ENCODE assay signal across 9 cellular contexts in the genomic region with DNA sequence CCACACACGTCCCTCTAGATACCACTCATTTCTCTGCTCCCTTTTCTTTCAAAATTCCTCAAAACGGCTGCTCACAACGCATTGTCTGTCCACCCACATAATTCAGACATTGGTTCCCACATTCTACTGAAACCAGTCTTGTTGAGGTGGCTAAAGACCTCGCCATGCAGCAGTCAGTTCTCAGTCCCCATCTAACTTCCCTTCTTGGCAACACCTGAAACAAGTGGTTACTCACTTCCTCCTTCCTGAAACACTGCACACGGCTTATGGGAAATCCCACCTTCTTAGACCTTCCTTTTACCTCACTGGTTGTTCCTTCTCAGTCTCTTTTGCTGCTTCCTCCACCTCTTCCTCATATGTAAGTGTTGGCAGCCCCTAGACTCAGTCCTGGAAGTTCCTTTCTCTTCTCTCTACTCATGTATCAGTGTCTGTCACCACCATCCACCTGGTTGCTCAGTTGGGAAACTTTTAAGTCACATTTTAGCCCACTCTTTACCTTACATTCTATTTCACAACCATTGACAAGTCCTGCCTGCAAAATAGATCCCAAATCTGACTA.
DNase-seq lines count a peak whose midpoint lies in the region; ATAC-seq and FAIRE-seq lines count a peak whose summit lies in the region.
"Had no signal": no experiment of that assay in that cellular context is flagged by ENCODE, and none has a peak within 500 bp of the region (broad histone marks: within the 10 kb centered on the region; RNA-seq: fewer than 3 reads in every experiment).

No MANE protein-coding gene starts in this region.

- H3K36me3 Mint-ChIP-seq in activated naive CD4-positive, alpha-beta T cell treated with anti-CD3 and anti-CD28 coated beads, Interleukin-2, amount 10 ng/mL, durations not matched to agents 7 days and 5 days, result peaks cover 12% of the 10 kb centered on the region
- H3K36me3 Mint-ChIP-seq in stimulated activated memory B cell treated with anti-CD40 and anti-IgM and Interleukin-4, amounts not matched to agents 10 μg/mL and 1 μg/mL and 100 μg/mL, for 72 hours, result peaks cover 23% of the 10 kb centered on the region

- WGBS in small intestine, 3 donors, result 70 to 81% (median 70%) methylated on average over 5 of the region's 5 CpGs

- peak overlapping the region; percentile 50 for H3K27ac Mint-ChIP-seq in activated naive CD4-positive, alpha-beta T cell treated with anti-CD3 and anti-CD28 coated beads, Interleukin-2, amount 10 ng/mL, durations not matched to agents 7 days and 5 days
- H3K27ac Mint-ChIP-seq in stimulated activated memory B cell treated with anti-CD40 and anti-IgM and Interleukin-4, amounts not matched to agents 10 μg/mL and 1 μg/mL and 100 μg/mL, for 72 hours, result peak overlapping the region; percentile 22

- peaks cover 30% of the 10 kb centered on the region for H3K9me3 Mint-ChIP-seq in activated naive CD4-positive, alpha-beta T cell treated with anti-CD3 and anti-CD28 coated beads, Interleukin-2, amount 10 ng/mL, durations not matched to agents 7 days and 5 days
- H3K9me3 Mint-ChIP-seq in stimulated activated memory B cell treated with anti-CD40 and anti-IgM and Interleukin-4, amounts not matched to agents 10 μg/mL and 1 μg/mL and 100 μg/mL, for 72 hours, result peaks cover 25% of the 10 kb centered on the region

- no peaks in the 10 kb centered on the region for H3K27me3 ChIP-seq in small intestine (ENCODE audit: control insufficient read depth in 2 of 2, insufficient read depth in 2 of 2, low read length in 2 of 2)

- no peak for FAIRE-seq in small intestine (lab: Jason Lieb, UNC)

- no peak overlapping the region for H3K27ac ChIP-seq in small intestine (ENCODE audit: low read depth in 1 of 2, low read length in 1 of 2)

- no peaks in the 10 kb centered on the region for H3K9me3 ChIP-seq in small intestine (ENCODE audit: control insufficient read depth, low read depth)

- no peaks in the 10 kb centered on the region for H3K36me3 ChIP-seq in small intestine (ENCODE audit: control insufficient read depth in 2 of 2, insufficient read depth in 2 of 2, low read length in 2 of 2)

- H3K27me3 Mint-ChIP-seq in activated naive CD4-positive, alpha-beta T cell treated with anti-CD3 and anti-CD28 coated beads, Interleukin-2, amount 10 ng/mL, durations not matched to agents 7 days and 5 days, result no peaks in the 10 kb centered on the region
- no peaks in the 10 kb centered on the region for H3K27me3 Mint-ChIP-seq in stimulated activated memory B cell treated with anti-CD40 and anti-IgM and Interleukin-4, amounts not matched to agents 10 μg/mL and 1 μg/mL and 100 μg/mL, for 72 hours

- DNase-seq in activated naive CD4-positive, alpha-beta T cell treated with anti-CD3 and anti-CD28 coated beads, Interleukin-2, amount 10 ng/mL, durations not matched to agents 7 days and 5 days, result no peak
- no peak for DNase-seq in activated naive CD4-positive, alpha-beta T cell treated with anti-CD3 and anti-CD28 coated beads, Interleukin-2, amount 50 U/mL, for 16 hours
- DNase-seq in NAMALWA (ENCODE audit: low spot score) (peak; percentile 6), NCI-H2196 (lab: John Stamatoyannopoulos, UW; ENCODE audit: unreplicated experiment) (no peak), small intestine (no peak), NCI-H187 treated with DMSO at 0.1 percent for 48 hours (lab: John Stamatoyannopoulos, UW) (no peak)
- DNase-seq: hypothalamus had no signal

- CTCF ChIA-PET in activated naive CD4-positive, alpha-beta T cell treated with anti-CD3 and anti-CD28 coated beads, Interleukin-2, amount 10 ng/mL, durations not matched to agents 7 days and 5 days (lab: Charles Lee), result no interaction called here

- H3K4me1 ChIP-seq in small intestine (ENCODE audit: control insufficient read depth in 2 of 2, insufficient read depth in 1 of 2, low read depth in 1 of 2, low read length in 1 of 2), result no peaks in the 10 kb centered on the region

- H3K4me3 ChIP-seq in small intestine (ENCODE audit: low read depth in 1 of 2, low read length in 2 of 2), result no peak overlapping the region

- H3K4me3 Mint-ChIP-seq in activated naive CD4-positive, alpha-beta T cell treated with anti-CD3 and anti-CD28 coated beads, Interleukin-2, amount 10 ng/mL, durations not matched to agents 7 days and 5 days, result no peak overlapping the region
- H3K4me3 Mint-ChIP-seq in stimulated activated memory B cell treated with anti-CD40 and anti-IgM and Interleukin-4, amounts not matched to agents 10 μg/mL and 1 μg/mL and 100 μg/mL, for 72 hours, result peak overlapping the region; percentile 15

- peak; percentile 97 for ATAC-seq in HG02798 (IDR thresholded peaks at IDR 0.05; ENCODE audit: poor library complexity, unreplicated experiment)
- ATAC-seq in stimulated activated memory B cell treated with anti-CD40 and anti-IgM and Interleukin-4, amounts not matched to agents 10 μg/mL and 1 μg/mL and 100 μg/mL, for 72 hours, result peak; percentile 96

- H3K4me1 Mint-ChIP-seq in activated naive CD4-positive, alpha-beta T cell treated with anti-CD3 and anti-CD28 coated beads, Interleukin-2, amount 10 ng/mL, durations not matched to agents 7 days and 5 days, result peaks cover 15% of the 10 kb centered on the region
- H3K4me1 Mint-ChIP-seq in stimulated activated memory B cell treated with anti-CD40 and anti-IgM and Interleukin-4, amounts not matched to agents 10 μg/mL and 1 μg/mL and 100 μg/mL, for 72 hours, result peaks cover 12% of the 10 kb centered on the region
